ENCODE assay signal across 8 cellular contexts in genomic region chr10:13526952-13527863, GRCh38. TPM values are rescaled to one million over a fixed set of nuclear protein-coding genes. Genes with fewer than 3 reads are reported as not detected.
DNase-seq lines count a peak whose midpoint lies in the region; ATAC-seq, FAIRE-seq and TF ChIP-seq lines count a peak whose summit lies in the region.

No MANE protein-coding gene starts in this region.

- no peak overlapping the region for H2BK5ac ChIP-seq in mesenchymal stem cell (ENCODE audit: low read depth, low read length, poor library complexity, severe bottlenecking)

- H3K4me1 ChIP-seq in heart left ventricle, result peaks cover 0 to 24% (median 15%) of the 10 kb centered on the region in 12 donors
- H3K4me1 ChIP-seq in mesenchymal stem cell (ENCODE audit: control insufficient read depth, insufficient read depth, low read depth, low read length), result peaks cover 6% of the 10 kb centered on the region
- H3K4me1 ChIP-seq in uterus, result peaks cover 0 to 5% of the 10 kb centered on the region in 2 donors

- H2BK120ac ChIP-seq in mesenchymal stem cell (ENCODE audit: low read depth, low read length), result no peak overlapping the region

- no peak overlapping the region for H3K14ac ChIP-seq in mesenchymal stem cell (ENCODE audit: low read length in 2 of 2)

- H3K9me3 ChIP-seq in heart left ventricle (no peaks in the 10 kb centered on the region), mesenchymal stem cell (ENCODE audit: control insufficient read depth, low read length) (no peaks in the 10 kb centered on the region), uterus (no peaks in the 10 kb centered on the region)

- H3K27ac ChIP-seq in heart left ventricle (peak overlapping the region in 10 of 12 donors; percentile 42 to 82 (median 74)), mesenchymal stem cell (ENCODE audit: low read length, poor library complexity, severe bottlenecking) (peak overlapping the region; percentile 75), uterus (peak overlapping the region; percentile 79 to 90)

- ATAC-seq in heart left ventricle (no peak), GM18861 (IDR thresholded peaks at IDR 0.05; ENCODE audit: unreplicated experiment) (no peak)

- no peak overlapping the region for H2BK15ac ChIP-seq in mesenchymal stem cell (ENCODE audit: low read depth, poor library complexity, severe bottlenecking)

- no peak overlapping the region for H4K8ac ChIP-seq in mesenchymal stem cell (ENCODE audit: low read length)

- no peak overlapping the region for H2AK5ac ChIP-seq in mesenchymal stem cell (ENCODE audit: low read length, severe bottlenecking)

- WGBS in heart left ventricle, 4 donors, result 37 to 47% (median 43%) methylated on average over 10 of the region's 10 CpGs
- WGBS in mesenchymal stem cell, result 33% methylated on average over 7 of the region's 10 CpGs

- intact Hi-C loops in heart left ventricle (cut with DNase I), result loop anchor here in 6 of 10 donors (5.0 to 10.0 kb wide), 3 partner anchors 152 to 362 kb away; partner anchors contain the start of gene MCM10 (in 2 of the 6)
- intact Hi-C loops in cardiac septum (cut with DNase I), result loop anchor here (10.0 kb wide), 2 partner anchors 182 to 362 kb away; partner anchors contain the start of genes MCM10 and SEPHS1
- intact Hi-C loops in uterus (cut with DNase I; ENCODE audit: low total_unique reads), result no loop called here

- H3K23ac ChIP-seq in mesenchymal stem cell (ENCODE audit: low read length in 2 of 2), result no peak overlapping the region

- peaks cover 0 to 19% (median 4%) of the 10 kb centered on the region in 9 donors for H3K36me3 ChIP-seq in heart left ventricle
- H3K36me3 ChIP-seq in bronchial epithelial cell (ENCODE audit: control insufficient read depth, insufficient read depth, low read length), result no peaks in the 10 kb centered on the region
- peaks cover 0 to 3% of the 10 kb centered on the region in 2 experiments for H3K36me3 ChIP-seq in mesenchymal stem cell (ENCODE audit: control insufficient read depth in 1 of 2, insufficient read depth in 2 of 2, low read depth in 1 of 2, low read length in 2 of 2)
- H3K36me3 ChIP-seq in uterus, result no peaks in the 10 kb centered on the region

- TF ChIP-seq POLR2A in heart left ventricle (IDR thresholded peaks at IDR 0.05) (no peak), uterus (IDR thresholded peaks at IDR 0.05) (no peak)

- H3K27me3 ChIP-seq in heart left ventricle (peaks cover 0 to 28% (median 0%) of the 10 kb centered on the region in 9 donors), bronchial epithelial cell (ENCODE audit: control insufficient read depth, insufficient read depth, low read length) (no peaks in the 10 kb centered on the region), mesenchymal stem cell (ENCODE audit: control insufficient read depth in 1 of 2, insufficient read depth in 1 of 2, low read length in 2 of 2) (peaks cover 6 to 8% of the 10 kb centered on the region in 2 experiments), uterus (no peaks in the 10 kb centered on the region)

- H3K18ac ChIP-seq in mesenchymal stem cell (ENCODE audit: low read depth in 1 of 2, low read length in 2 of 2), result no peak overlapping the region

- DNase-seq in heart left ventricle (no peak), cardiac septum (ENCODE audit: low spot score) (no peak), bronchial epithelial cell (ENCODE audit: low read depth) (peak; percentile 91), mesenchymal stem cell (peak; percentile 61), uterus (no peak), NCI-H1694 (lab: John Stamatoyannopoulos, UW) (no peak)
- DNase-seq in activated CD4-positive, alpha-beta T cell treated with anti-CD3 and anti-CD28 coated beads, Interleukin-2, amount 50 U/mL, for 1 hour, result no peak

- no peak overlapping the region for H2AFZ ChIP-seq in mesenchymal stem cell (ENCODE audit: low read depth, low read length)

- no peak overlapping the region for H3K4ac ChIP-seq in mesenchymal stem cell (ENCODE audit: low read depth in 1 of 2, low read length in 2 of 2)

- FAIRE-seq in bronchial epithelial cell (lab: Jason Lieb, UNC), result no peak

- no peak overlapping the region for H2BK12ac ChIP-seq in mesenchymal stem cell (ENCODE audit: low read length in 2 of 2)

- no peak for TF ChIP-seq CTCF in heart left ventricle (IDR thresholded peaks at IDR 0.05)
- TF ChIP-seq CTCF in bronchial epithelial cell (IDR thresholded peaks at IDR 0.05; ENCODE audit: insufficient read depth, low read length, severe bottlenecking), result no peak
- TF ChIP-seq CTCF in uterus (IDR thresholded peaks at IDR 0.05), result no peak

- peak overlapping the region; percentile 45 for H3K4me2 ChIP-seq in mesenchymal stem cell (ENCODE audit: low read length, poor library complexity, severe bottlenecking)

- H3K79me1 ChIP-seq in mesenchymal stem cell (replicated peaks; ENCODE audit: low read length, poor library complexity, severe bottlenecking), result peaks cover 22% of the 10 kb centered on the region

- no peak overlapping the region for H4K91ac ChIP-seq in mesenchymal stem cell (ENCODE audit: low read length)

- H3K4me3 ChIP-seq in heart left ventricle (peak overlapping the region in 11 of 12 donors; percentile 58 to 84 (median 72)), bronchial epithelial cell (ENCODE audit: low read depth, low read length) (peak overlapping the region; percentile 42), mesenchymal stem cell (ENCODE audit: insufficient read depth in 1 of 2, low read depth in 1 of 2, low read length in 2 of 2) (peak overlapping the region in 1 of 2 experiments; percentile 78), uterus (peak overlapping the region; percentile 55 to 60)

- peak overlapping the region; percentile 81 for H3K9ac ChIP-seq in mesenchymal stem cell (ENCODE audit: low read length)

RNA-seq across cellular contexts. Expression of gene BEND7, which starts 1.6 kb away (rescaled TPM):
- total RNA-seq in heart left ventricle, result 10 to 100 TPM in 8 of 9 donors, 1 to 10 TPM in 1; 9.5 to 30.5 (median 13.0) TPM
- 1 to 10 TPM; 5.5 to 9.2 TPM for polyA plus RNA-seq in heart left ventricle
- total RNA-seq in cardiac septum, result 14.0 TPM
- total RNA-seq in bronchial epithelial cell, result 1.3 and 4.2 TPM in 2 replicates
- polyA plus RNA-seq in mesenchymal stem cell (2013, experiment 1 of 2), result 2.9 TPM
- 3.3 TPM for polyA plus RNA-seq in mesenchymal stem cell (2013, experiment 2 of 2)
- 10 to 100 TPM in 2 of 4 donors, 1 to 10 TPM in 2; 3.3 to 32.7 (median 11.9) TPM for total RNA-seq in uterus

RNA-seq across cellular contexts. Expression of gene PRPF18, which starts 59.6 kb away (rescaled TPM):
- total RNA-seq in heart left ventricle (10 to 100 TPM; 12.3 to 16.3 (median 14.7) TPM), cardiac septum (14.0 TPM), bronchial epithelial cell (41.9 and 52.4 TPM in 2 replicates), uterus (10 to 100 TPM in 3 of 4 donors, 1 to 10 TPM in 1; 5.6 to 61.4 (median 22.5) TPM)
- polyA plus RNA-seq in heart left ventricle, result 10 to 100 TPM in 1 of 2 donors, 1 to 10 TPM in 1; 8.9 to 19.1 TPM
- polyA plus RNA-seq in mesenchymal stem cell (2013, experiment 1 of 2), result 15.6 TPM
- polyA plus RNA-seq in mesenchymal stem cell (2013, experiment 2 of 2), result 17.1 TPM

Comparison
In these comparisons a context has a peak if more than half of its experiments do, and no peak if none do; other contexts are left out.
1. DNase-seq: peak in bronchial epithelial cell (single experiment) and mesenchymal stem cell (single experiment); none in heart left ventricle (0 of 5), cardiac septum (single experiment), uterus (0 of 2), activated CD4-positive, alpha-beta T cell treated with anti-CD3 and anti-CD28 coated beads, Interleukin-2, amount 50 U/mL, for 1 hour (single experiment) and NCI-H1694 (single experiment).
2. Peak in every context shown above with its lines, with median percentiles within 50 percentile points of each other: H3K27ac ChIP-seq.